ENCODE assay signal across 28 cellular contexts in the genomic region with DNA sequence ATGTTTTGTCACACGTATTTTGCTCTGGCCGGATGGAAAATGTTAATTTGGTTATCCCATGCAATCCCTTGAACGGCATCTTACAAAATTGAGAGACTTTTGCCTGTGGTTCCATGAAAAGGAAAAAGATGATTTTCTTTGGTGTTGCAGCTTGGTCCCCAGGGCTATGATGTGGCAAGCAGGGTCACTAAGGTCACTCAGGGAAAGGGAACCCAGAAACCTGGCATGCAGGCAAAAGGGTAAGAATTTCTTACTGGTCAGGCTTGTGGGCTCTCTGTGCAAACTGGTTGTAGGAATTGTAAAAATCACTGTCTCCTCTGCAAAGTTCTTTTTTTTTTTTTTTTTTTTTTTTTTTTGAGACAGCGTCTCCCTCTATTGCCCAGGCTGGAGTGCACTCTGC.
"Had no signal": no experiment of that assay in that cellular context is flagged by ENCODE, and none has a peak within 500 bp of the region (broad histone marks: within the 10 kb centered on the region; RNA-seq: fewer than 3 reads in every experiment).

No MANE protein-coding gene starts in this region.

- H3K4me3 ChIP-seq: left lung, lower lobe of right lung, neural progenitor cell, ovary, right atrium auricular region, right lobe of liver, smooth muscle cell, stomach, suprapubic skin, thoracic aorta, tibial artery, vagina had no signal

- H3K9ac ChIP-seq: neural progenitor cell had no signal

- ATAC-seq: left colon; left lung; lower lobe of right lung; natural killer cell; right lobe of liver; stimulated activated naive B cell treated with anti-CD40 and anti-IgM and Interleukin-4, amounts not matched to agents 10 μg/mL and 1 μg/mL and 100 μg/mL, for 72 hours; stimulated activated naive CD8-positive, alpha-beta T cell treated with anti-CD3 and anti-CD28 coated beads, Interleukin-15, Interleukin-2, amounts not matched to agents 100 U/mL and 50 U/mL, for 24 hours had no signal

- H3K27me3 ChIP-seq: neural progenitor cell, ovary, right atrium auricular region, right lobe of liver, vagina had no signal

- H3K4me2 ChIP-seq: neural progenitor cell, smooth muscle cell had no signal

- H2AFZ ChIP-seq: neural progenitor cell had no signal

- DNase-seq: hypothalamus; immature natural killer cell; kidney; left colon; left lung; lower lobe of right lung; mammary epithelial cell; mesenchymal stem cell; naive B cell; natural killer cell; nephron progenitor cell; ovary; right lobe of liver; stimulated activated CD4-positive, alpha-beta T cell treated with anti-CD3 and anti-CD28 coated beads, Interleukin-1b, Interleukin-23, amount 100 ng/mL, for 48 hours; stimulated activated CD4-positive, alpha-beta T cell treated with anti-CD3 and anti-CD28 coated beads, Interleukin-2, amount 100 ng/mL, for 48 hours; stimulated activated CD4-positive, alpha-beta T cell treated with anti-CD3 and anti-CD28 coated beads, Interleukin-4, amount 100 ng/mL, for 4 hours; stimulated activated CD8-positive, alpha-beta memory T cell treated with anti-CD3 and anti-CD28 coated beads, Interleukin-4, amount 100 ng/mL, for 48 hours; stimulated activated naive B cell treated with anti-CD40 and anti-IgM and Interleukin-4, amounts not matched to agents 10 μg/mL and 1 μg/mL and 100 μg/mL, for 72 hours; stimulated activated naive CD8-positive, alpha-beta T cell treated with anti-CD3 and anti-CD28 coated beads, Interleukin-15, Interleukin-2, amounts not matched to agents 100 U/mL and 50 U/mL, for 24 hours; stomach; tibial artery; trophoblast cell had no signal

- H3K9me3 ChIP-seq: left lung, lower lobe of right lung, ovary, right atrium auricular region, right lobe of liver, stomach, suprapubic skin, thoracic aorta, tibial artery, vagina had no signal

- H3K36me3 ChIP-seq: left lung, lower lobe of right lung, neural progenitor cell, ovary, right atrium auricular region, right lobe of liver, stomach, suprapubic skin, thoracic aorta, tibial artery, vagina had no signal

- H3K27ac ChIP-seq: left lung, lower lobe of right lung, neural progenitor cell, ovary, right atrium auricular region, right lobe of liver, stomach, suprapubic skin, thoracic aorta, tibial artery, vagina had no signal

- H3K4me1 ChIP-seq: left lung, lower lobe of right lung, neural progenitor cell, right atrium auricular region, right lobe of liver, stomach, suprapubic skin, tibial artery, vagina had no signal
